In the genomic region with DNA sequence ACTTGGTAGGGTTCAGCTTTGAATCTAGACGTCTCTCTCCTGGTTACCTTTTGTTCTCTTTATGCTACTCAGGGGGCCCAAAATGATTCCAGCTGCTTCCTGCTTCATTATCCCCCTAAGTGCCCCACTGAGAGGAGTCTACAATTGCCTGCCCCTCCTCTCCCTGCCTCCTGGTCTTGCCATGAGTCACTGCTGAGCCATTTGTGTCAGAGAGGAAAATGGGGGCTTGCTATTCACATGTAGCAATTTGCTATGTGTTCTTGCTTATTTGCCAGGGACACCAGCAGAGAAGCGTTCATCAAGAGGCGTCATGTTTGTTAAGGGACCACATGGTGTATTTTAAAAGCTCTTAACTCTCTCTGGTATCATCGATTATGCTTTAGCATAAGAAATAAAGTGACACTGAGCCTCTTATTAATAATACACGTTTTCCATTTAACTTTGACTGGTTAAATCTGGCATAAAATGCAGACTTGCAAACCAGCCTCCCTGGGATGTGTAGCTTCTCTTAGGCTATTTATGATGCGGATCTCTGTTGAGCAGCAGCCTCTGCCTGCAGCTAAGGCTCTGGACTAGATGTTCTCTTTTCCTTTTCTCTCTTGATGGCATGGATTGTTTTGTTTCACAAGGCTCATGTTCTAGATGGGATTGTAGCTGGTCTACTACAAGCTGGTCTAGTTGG, we compare ENCODE assay signal across 15 cellular contexts.
A peak's percentile ranks its signal among the peaks of the same experiment; 100 is the strongest.
DNase-seq lines count a peak whose midpoint lies in the region; ATAC-seq and TF ChIP-seq lines count a peak whose summit lies in the region.
"Had no signal": no experiment of that assay in that cellular context is flagged by ENCODE, and none has a peak within 500 bp of the region (broad histone marks: within the 10 kb centered on the region; RNA-seq: fewer than 3 reads in every experiment).

No MANE protein-coding gene starts in this region.

- H3K4me2 ChIP-seq in mesendoderm (ENCODE audit: low read length): no peak overlapping the region
- H3K4me2 ChIP-seq: PC-9 had no signal

- H3K9me3 Mint-ChIP-seq in WTC11 (no peaks in the 10 kb centered on the region), natural killer cell (no peaks in the 10 kb centered on the region)
- H3K9me3 Mint-ChIP-seq in natural killer cell treated with Interleukin-12 subunit alpha and Interleukin-12 subunit beta and Interleukin-15 and Interleukin-18, amount 100 ng/mL, for 72 hours: no peaks in the 10 kb centered on the region
- H3K9me3 Mint-ChIP-seq: stimulated activated effector memory CD8-positive, alpha-beta T cell treated with anti-CD3 and anti-CD28 coated beads, Interleukin-12 subunit alpha, Interleukin-12 subunit beta, amount 100 ng/mL, for 72 hours; T-helper 2 cell treated with Interferon-gamma antibody and Interleukin-4, amounts not matched to agents 5 μg/mL and 100 μg/mL, for 36 hours had no signal

- no peak overlapping the region for H3K4me3 ChIP-seq in mesendoderm (ENCODE audit: low read length)
- H3K4me3 ChIP-seq in WERI-Rb-1 (ENCODE audit: low read depth, low read length): no peak overlapping the region
- H3K4me3 ChIP-seq: left lung, PC-9 had no signal

- no peaks in the 10 kb centered on the region for H3K36me3 Mint-ChIP-seq in WTC11
- no peaks in the 10 kb centered on the region for H3K36me3 Mint-ChIP-seq in natural killer cell
- no peaks in the 10 kb centered on the region for H3K36me3 Mint-ChIP-seq in natural killer cell treated with Interleukin-12 subunit alpha and Interleukin-12 subunit beta and Interleukin-15 and Interleukin-18, amount 100 ng/mL, for 72 hours
- H3K36me3 Mint-ChIP-seq: CD4-positive, CD25-positive, alpha-beta regulatory T cell; stimulated activated effector memory CD8-positive, alpha-beta T cell treated with anti-CD3 and anti-CD28 coated beads, Interleukin-12 subunit alpha, Interleukin-12 subunit beta, amount 100 ng/mL, for 72 hours had no signal

- CTCF ChIA-PET in WTC11 (lab: Charles Lee): no interaction called here

- H2BK15ac ChIP-seq in mesendoderm (replicated peaks; ENCODE audit: low read depth): peak overlapping the region; percentile 76

- H3K36me3 ChIP-seq in mesendoderm (ENCODE audit: control insufficient read depth, insufficient read depth, low read length) (no peaks in the 10 kb centered on the region), WERI-Rb-1 (no peaks in the 10 kb centered on the region)
- H3K36me3 ChIP-seq: left lung had no signal

- H3K4me1 Mint-ChIP-seq in WTC11 (peaks cover 62% of the 10 kb centered on the region), natural killer cell (no peaks in the 10 kb centered on the region)
- peaks cover 0 to 3% of the 10 kb centered on the region in 2 donors for H3K4me1 Mint-ChIP-seq in natural killer cell treated with Interleukin-12 subunit alpha and Interleukin-12 subunit beta and Interleukin-15 and Interleukin-18, amount 100 ng/mL, for 72 hours (ENCODE audit: low read depth in 2 of 2)
- H3K4me1 Mint-ChIP-seq: CD4-positive, CD25-positive, alpha-beta regulatory T cell; stimulated activated effector memory CD8-positive, alpha-beta T cell treated with anti-CD3 and anti-CD28 coated beads, Interleukin-12 subunit alpha, Interleukin-12 subunit beta, amount 100 ng/mL, for 72 hours had no signal

- H3K4me1 ChIP-seq in mesendoderm (ENCODE audit: control insufficient read depth, low read depth, low read length) (peaks cover 19% of the 10 kb centered on the region), foreskin keratinocyte (no peaks in the 10 kb centered on the region)
- H3K4me1 ChIP-seq: left lung had no signal

- H3K27ac ChIP-seq in mesendoderm (ENCODE audit: low read depth, low read length) (no peak overlapping the region), foreskin keratinocyte (no peak overlapping the region), WERI-Rb-1 (no peak overlapping the region)
- H3K27ac ChIP-seq: left lung, PC-9 had no signal

- no peak overlapping the region for H4K5ac ChIP-seq in mesendoderm (ENCODE audit: low read length)

- peaks cover 3% of the 10 kb centered on the region for H3K27me3 Mint-ChIP-seq in WTC11 (ENCODE audit: low read depth)
- H3K27me3 Mint-ChIP-seq in natural killer cell (ENCODE audit: low read depth in 2 of 2): no peaks in the 10 kb centered on the region
- peaks cover 2 to 6% of the 10 kb centered on the region in 2 donors for H3K27me3 Mint-ChIP-seq in natural killer cell treated with Interleukin-12 subunit alpha and Interleukin-12 subunit beta and Interleukin-15 and Interleukin-18, amount 100 ng/mL, for 72 hours
- H3K27me3 Mint-ChIP-seq: CD4-positive, CD25-positive, alpha-beta regulatory T cell had no signal

- DNase-seq in ELF-1 (ENCODE audit: low read depth, low spot score) (peak; percentile 48), NCI-H2081 (lab: John Stamatoyannopoulos, UW) (peak; percentile 99 to 100), WTC11 (ENCODE audit: low spot score) (no peak), mesendoderm (peak; percentile 90), foreskin keratinocyte (no peak), natural killer cell (no peak), WERI-Rb-1 (no peak)
- no peak for DNase-seq in natural killer cell treated with Interleukin-12 subunit alpha and Interleukin-12 subunit beta and Interleukin-15 and Interleukin-18, amount 100 ng/mL, for 72 hours (ENCODE audit: low spot score)
- DNase-seq: activated naive CD4-positive, alpha-beta T cell treated with Interleukin-2 at 50 U/mL for 16 hours; CD4-positive, CD25-positive, alpha-beta regulatory T cell; left lung; occipital lobe; PC-9 had no signal

- H3K9me3 ChIP-seq in WERI-Rb-1 (ENCODE audit: severe bottlenecking): no peaks in the 10 kb centered on the region
- H3K9me3 ChIP-seq: left lung had no signal

- ATAC-seq in WTC11: peak; percentile 88
- no peak for ATAC-seq in foreskin keratinocyte
- ATAC-seq in natural killer cell: no peak
- no peak for ATAC-seq in natural killer cell treated with Interleukin-12 subunit alpha and Interleukin-12 subunit beta and Interleukin-15 and Interleukin-18, amount 100 ng/mL, for 72 hours
- ATAC-seq: left lung; stimulated activated effector memory CD8-positive, alpha-beta T cell treated with anti-CD3 and anti-CD28 coated beads, Interleukin-12 subunit alpha, Interleukin-12 subunit beta, amount 100 ng/mL, for 72 hours had no signal

- H3K18ac ChIP-seq in mesendoderm (ENCODE audit: low read length): peak overlapping the region; percentile 83

- no peak overlapping the region for H3K23ac ChIP-seq in mesendoderm (ENCODE audit: low read length)

- H4K8ac ChIP-seq in mesendoderm (ENCODE audit: low read depth, low read length): no peak overlapping the region

- H3K27me3 ChIP-seq in mesendoderm (ENCODE audit: insufficient read depth, low read length, poor library complexity) (no peaks in the 10 kb centered on the region), foreskin keratinocyte (peaks cover 23% of the 10 kb centered on the region), WERI-Rb-1 (ENCODE audit: insufficient read depth, low read depth, severe bottlenecking) (no peaks in the 10 kb centered on the region)
- H3K27me3 ChIP-seq: left lung had no signal

- no peaks in the 10 kb centered on the region for H3K79me2 ChIP-seq in mesendoderm (ENCODE audit: control insufficient read depth, insufficient read depth, low read length)

- no peak overlapping the region for H3K56ac ChIP-seq in mesendoderm (ENCODE audit: low read length)

- TF ChIP-seq CTCF in WTC11 (IDR thresholded peaks at IDR 0.05) (no peak), foreskin keratinocyte (conservative IDR thresholded peaks at IDR 0.05) (no peak), natural killer cell (IDR thresholded peaks at IDR 0.05) (no peak), WERI-Rb-1 (IDR thresholded peaks at IDR 0.05; ENCODE audit: low read depth, low read length) (no peak)

- no peak overlapping the region for H3K4me3 Mint-ChIP-seq in WTC11
- no peak overlapping the region for H3K4me3 Mint-ChIP-seq in natural killer cell
- H3K4me3 Mint-ChIP-seq in natural killer cell treated with Interleukin-12 subunit alpha and Interleukin-12 subunit beta and Interleukin-15 and Interleukin-18, amount 100 ng/mL, for 72 hours: no peak overlapping the region
- H3K4me3 Mint-ChIP-seq: CD4-positive, CD25-positive, alpha-beta regulatory T cell; stimulated activated effector memory CD8-positive, alpha-beta T cell treated with anti-CD3 and anti-CD28 coated beads, Interleukin-12 subunit alpha, Interleukin-12 subunit beta, amount 100 ng/mL, for 72 hours; T-helper 2 cell treated with Interferon-gamma antibody and Interleukin-4, amounts not matched to agents 5 μg/mL and 100 μg/mL, for 36 hours had no signal

- H3K27ac Mint-ChIP-seq in WTC11: no peak overlapping the region; the same call in 1 of the 2 replicates
- H3K27ac Mint-ChIP-seq in natural killer cell: no peak overlapping the region
- no peak overlapping the region for H3K27ac Mint-ChIP-seq in natural killer cell treated with Interleukin-12 subunit alpha and Interleukin-12 subunit beta and Interleukin-15 and Interleukin-18, amount 100 ng/mL, for 72 hours
- H3K27ac Mint-ChIP-seq: CD4-positive, CD25-positive, alpha-beta regulatory T cell; stimulated activated effector memory CD8-positive, alpha-beta T cell treated with anti-CD3 and anti-CD28 coated beads, Interleukin-12 subunit alpha, Interleukin-12 subunit beta, amount 100 ng/mL, for 72 hours; T-helper 2 cell treated with Interferon-gamma antibody and Interleukin-4, amounts not matched to agents 5 μg/mL and 100 μg/mL, for 36 hours had no signal

- H3K4ac ChIP-seq in mesendoderm (ENCODE audit: low read depth, low read length): no peak overlapping the region

- no peak overlapping the region for H2AK5ac ChIP-seq in mesendoderm (ENCODE audit: low read length)

- intact Hi-C loops in natural killer cell (cut with micrococcal nuclease): no loop called here

- no peak overlapping the region for H2BK120ac ChIP-seq in mesendoderm (ENCODE audit: low read depth, low read length)

- H3K79me1 ChIP-seq in mesendoderm (ENCODE audit: low read length): no peaks in the 10 kb centered on the region

- no peak overlapping the region for H3K9ac ChIP-seq in mesendoderm (ENCODE audit: low read length)

- POLR2A ChIA-PET in WTC11 (lab: Charles Lee): no interaction called here

- no peak overlapping the region for H2BK5ac ChIP-seq in mesendoderm (ENCODE audit: low read length)

- no CpG with 5 or more reads among the region's 6 CpGs for WGBS in mesendoderm (ENCODE audit: extremely low coverage, insufficient coverage, low lambda C conversion rate)

TF ChIP-seq in WTC11, 78 proteins besides CTCF, POLR2A, EP300 and RAD21 (continues in another document):
- TF ChIP-seq, protein P1, sequence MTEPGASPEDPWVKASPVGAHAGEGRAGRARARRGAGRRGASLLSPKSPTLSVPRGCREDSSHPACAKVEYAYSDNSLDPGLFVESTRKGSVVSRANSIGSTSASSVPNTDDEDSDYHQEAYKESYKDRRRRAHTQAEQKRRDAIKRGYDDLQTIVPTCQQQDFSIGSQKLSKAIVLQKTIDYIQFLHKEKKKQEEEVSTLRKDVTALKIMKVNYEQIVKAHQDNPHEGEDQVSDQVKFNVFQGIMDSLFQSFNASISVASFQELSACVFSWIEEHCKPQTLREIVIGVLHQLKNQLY (CRISPR knock-in tag; IDR thresholded peaks at IDR 0.05): no peak
- TF ChIP-seq NR2C2 (CRISPR knock-in tag; IDR thresholded peaks at IDR 0.05): no peak
- TF ChIP-seq RORB (CRISPR knock-in tag; IDR thresholded peaks at IDR 0.05): no peak
- no peak for TF ChIP-seq SOX15 (CRISPR knock-in tag; IDR thresholded peaks at IDR 0.05)
- no peak for TF ChIP-seq ZNF263 (CRISPR knock-in tag; IDR thresholded peaks at IDR 0.05; ENCODE audit: low read depth)

Comparison
In these comparisons a context has a peak if more than half of its experiments do, and no peak if none do; other contexts are left out.
1. DNase-seq: peak in ELF-1 (single experiment), NCI-H2081 (2 of 2) and mesendoderm (single experiment); none in WTC11 (single experiment), foreskin keratinocyte (0 of 2), natural killer cell (single experiment), WERI-Rb-1 (single experiment) and natural killer cell treated with Interleukin-12 subunit alpha and Interleukin-12 subunit beta and Interleukin-15 and Interleukin-18, amount 100 ng/mL, for 72 hours (single experiment).